In genomic region chr19:57812975-57813820, GRCh38 we compare ENCODE assay signal across 6 cellular contexts. TPM values are rescaled to one million over a fixed set of nuclear protein-coding genes. Genes with fewer than 3 reads are reported as not detected.
DNase-seq lines count a peak whose midpoint lies in the region; ATAC-seq and TF ChIP-seq lines count a peak whose summit lies in the region.
"Not testable (repeated sequence)": the region's sequence is repeated elsewhere in the genome, so short reads cannot be mapped to it uniquely, and the experiment has no call there.

No MANE protein-coding gene starts in this region.

- intact Hi-C loops in spleen (cut with DNase I; ENCODE audit: low total_unique reads), result not testable (repeated sequence)

- not testable (repeated sequence) for H3K9me3 Mint-ChIP-seq in CD4-positive, CD25-positive, alpha-beta regulatory T cell; activated CD8-positive, alpha-beta memory T cell treated with anti-CD3 and anti-CD28 coated beads, Interleukin-2, amount 10 ng/mL, durations not matched to agents 7 days and 5 days (ENCODE audit: low read depth); memory B cell

- H4K20me1 ChIP-seq in Loucy (ENCODE audit: insufficient read depth, low read length, poor library complexity, severe bottlenecking), result not testable (repeated sequence)

- H3K4me2 ChIP-seq in Loucy (ENCODE audit: low read depth, low read length, poor library complexity, severe bottlenecking), result peak overlapping the region; percentile 94

- H3K9ac ChIP-seq in Loucy (ENCODE audit: low read depth, low read length, poor library complexity, severe bottlenecking), result not testable (repeated sequence)
- H3K9ac ChIP-seq in duodenal mucosa (ENCODE audit: low read depth in 1 of 2, low read length in 2 of 2), result peak overlapping the region; percentile 9 to 87

- not testable (repeated sequence) for H3K4me3 ChIP-seq in CD4-positive, CD25-positive, alpha-beta regulatory T cell (ENCODE audit: low read depth, low read length)
- peak overlapping the region; percentile 95 for H3K4me3 ChIP-seq in Loucy (ENCODE audit: low read length, poor library complexity, severe bottlenecking)
- peak overlapping the region; percentile 8 to 100 for H3K4me3 ChIP-seq in duodenal mucosa (ENCODE audit: low read depth in 1 of 2, low read length in 2 of 2)
- peak overlapping the region in 4 of 8 donors; percentile 81 to 96 (median 86) for H3K4me3 ChIP-seq in spleen

- H3K36me3 Mint-ChIP-seq in CD4-positive, CD25-positive, alpha-beta regulatory T cell, result peaks cover 22% of the 10 kb centered on the region
- H3K36me3 Mint-ChIP-seq in activated CD8-positive, alpha-beta memory T cell treated with anti-CD3 and anti-CD28 coated beads, Interleukin-2, amount 10 ng/mL, durations not matched to agents 7 days and 5 days, result peaks cover 36% of the 10 kb centered on the region
- peaks cover 11% of the 10 kb centered on the region for H3K36me3 Mint-ChIP-seq in memory B cell

- not testable (repeated sequence) for H3K27ac ChIP-seq in CD4-positive, CD25-positive, alpha-beta regulatory T cell (ENCODE audit: insufficient read depth, low read length, poor library complexity, severe bottlenecking); duodenal mucosa (ENCODE audit: low read depth, low read length)
- peak overlapping the region in 6 of 8 donors; percentile 48 to 92 (median 84) for H3K27ac ChIP-seq in spleen

- peaks cover 29% of the 10 kb centered on the region for H3K4me1 ChIP-seq in CD4-positive, CD25-positive, alpha-beta regulatory T cell (ENCODE audit: control insufficient read depth, insufficient read depth, low read length, poor library complexity, severe bottlenecking)
- peaks cover 15% of the 10 kb centered on the region for H3K4me1 ChIP-seq in Loucy (ENCODE audit: insufficient read depth, low read length, poor library complexity, severe bottlenecking)
- H3K4me1 ChIP-seq in duodenal mucosa (ENCODE audit: control insufficient read depth in 1 of 2, insufficient read depth in 2 of 2, low read length in 2 of 2), result peaks cover 10 to 46% of the 10 kb centered on the region in 2 donors
- H3K4me1 ChIP-seq in spleen, result peaks cover 11 to 51% (median 32%) of the 10 kb centered on the region in 6 donors

- not testable (repeated sequence) for H3K27me3 Mint-ChIP-seq in CD4-positive, CD25-positive, alpha-beta regulatory T cell; activated CD8-positive, alpha-beta memory T cell treated with anti-CD3 and anti-CD28 coated beads, Interleukin-2, amount 10 ng/mL, durations not matched to agents 7 days and 5 days; memory B cell

- peaks cover 23% of the 10 kb centered on the region for H3K36me3 ChIP-seq in CD4-positive, CD25-positive, alpha-beta regulatory T cell (ENCODE audit: control insufficient read depth, insufficient read depth, low read length)
- H3K36me3 ChIP-seq in Loucy (ENCODE audit: insufficient read depth, low read length) (peaks cover 10% of the 10 kb centered on the region; the same call in 1 of the 2 replicates), duodenal mucosa (ENCODE audit: control insufficient read depth in 1 of 2, insufficient read depth in 2 of 2, low read length in 2 of 2) (peaks cover 8 to 33% of the 10 kb centered on the region in 2 donors), spleen (peaks cover 0 to 42% (median 14%) of the 10 kb centered on the region in 6 donors)

- not testable (repeated sequence) for TF ChIP-seq CTCF in Loucy (conservative IDR thresholded peaks at IDR 0.05; ENCODE audit: low read length); spleen (IDR thresholded peaks at IDR 0.05 in 8 of 11, conservative IDR thresholded peaks at IDR 0.05 in 3 of 11)

- peaks cover 19% of the 10 kb centered on the region; the same call in 1 of the 2 replicates for H3K79me2 ChIP-seq in Loucy (ENCODE audit: insufficient read depth, low read length)

- CTCF ChIA-PET in activated CD8-positive, alpha-beta memory T cell treated with anti-CD3 and anti-CD28 coated beads, Interleukin-2, amount 10 ng/mL, durations not matched to agents 7 days and 5 days (lab: Charles Lee), result not testable (repeated sequence)

- H3K9me3 ChIP-seq in CD4-positive, CD25-positive, alpha-beta regulatory T cell (ENCODE audit: control insufficient read depth in 2 of 2, low read length in 2 of 2); Loucy (ENCODE audit: insufficient read depth, low read depth, low read length); duodenal mucosa (ENCODE audit: control insufficient read depth in 1 of 2, low read length in 2 of 2); spleen: not testable (repeated sequence)

- ATAC-seq in CD4-positive, CD25-positive, alpha-beta regulatory T cell (ENCODE audit: low read depth in 2 of 2); activated CD8-positive, alpha-beta memory T cell treated with anti-CD3 and anti-CD28 coated beads, Interleukin-2, amount 10 ng/mL, durations not matched to agents 7 days and 5 days; memory B cell (ENCODE audit: low read depth): not testable (repeated sequence)

- H2AFZ ChIP-seq in Loucy (ENCODE audit: low read length), result not testable (repeated sequence)

- whole genome bisulfite sequencing in spleen, 5 donors, result 82 to 90% (median 87%) methylated on average over 10 to 13 of the region's 13 CpGs

- peak overlapping the region; percentile 80 to 99 (median 97) for H3K4me3 Mint-ChIP-seq in CD4-positive, CD25-positive, alpha-beta regulatory T cell
- peak overlapping the region; percentile 90 for H3K4me3 Mint-ChIP-seq in activated CD8-positive, alpha-beta memory T cell treated with anti-CD3 and anti-CD28 coated beads, Interleukin-2, amount 10 ng/mL, durations not matched to agents 7 days and 5 days
- peak overlapping the region; percentile 49 for H3K4me3 Mint-ChIP-seq in memory B cell

- not testable (repeated sequence) for H3K27me3 ChIP-seq in CD4-positive, CD25-positive, alpha-beta regulatory T cell (ENCODE audit: control insufficient read depth, insufficient read depth, low read length); Loucy (ENCODE audit: insufficient read depth, low read length, poor library complexity, severe bottlenecking); duodenal mucosa (ENCODE audit: control insufficient read depth in 1 of 2, insufficient read depth in 2 of 2, low read length in 2 of 2); spleen (replicated peaks in 1 of 7)

- not testable (repeated sequence) for H3F3A ChIP-seq in Loucy (ENCODE audit: low read depth)

- TF ChIP-seq POLR2A in spleen (IDR thresholded peaks at IDR 0.05), result not testable (repeated sequence)

- DNase-seq in CD4-positive, CD25-positive, alpha-beta regulatory T cell; activated CD8-positive, alpha-beta memory T cell treated with anti-CD3 and anti-CD28 coated beads, Interleukin-2, amount 10 ng/mL, durations not matched to agents 7 days and 5 days; memory B cell (ENCODE audit: low spot score in 2 of 2); spleen: not testable (repeated sequence)

- H3K9me2 ChIP-seq in Loucy (replicated peaks; ENCODE audit: low read depth, low read length), result not testable (repeated sequence)

- peaks cover 12 to 56% (median 29%) of the 10 kb centered on the region in 4 donors for H3K4me1 Mint-ChIP-seq in CD4-positive, CD25-positive, alpha-beta regulatory T cell
- peaks cover 35% of the 10 kb centered on the region for H3K4me1 Mint-ChIP-seq in activated CD8-positive, alpha-beta memory T cell treated with anti-CD3 and anti-CD28 coated beads, Interleukin-2, amount 10 ng/mL, durations not matched to agents 7 days and 5 days
- peaks cover 31% of the 10 kb centered on the region for H3K4me1 Mint-ChIP-seq in memory B cell

- H3K27ac Mint-ChIP-seq in CD4-positive, CD25-positive, alpha-beta regulatory T cell, result peak overlapping the region; percentile 16 to 97 (median 50)
- H3K27ac Mint-ChIP-seq in activated CD8-positive, alpha-beta memory T cell treated with anti-CD3 and anti-CD28 coated beads, Interleukin-2, amount 10 ng/mL, durations not matched to agents 7 days and 5 days, result peak overlapping the region; percentile 56
- H3K27ac Mint-ChIP-seq in memory B cell, result peak overlapping the region; percentile 87

RNA-seq across cellular contexts. Expression of gene ZNF552, which starts 1.5 kb away (rescaled TPM):
- total RNA-seq in CD4-positive, CD25-positive, alpha-beta regulatory T cell, result 16.6 TPM
- polyA plus RNA-seq in CD4-positive, CD25-positive, alpha-beta regulatory T cell, result 10 to 100 TPM in 1 of 4 donors, 1 to 10 TPM in 3; 4.8 to 11.7 (median 6.8) TPM
- 10 to 100 TPM in 1 of 2 experiments, 1 to 10 TPM in 1; 9.7 to 11.1 TPM for total RNA-seq in activated CD8-positive, alpha-beta memory T cell treated with anti-CD3 and anti-CD28 coated beads, Interleukin-2, amount 10 ng/mL, durations not matched to agents 7 days and 5 days
- total RNA-seq in spleen, result 10 to 100 TPM in 4 of 7 donors, 1 to 10 TPM in 3; 8.8 to 20.8 (median 10.5) TPM
- polyA plus RNA-seq in spleen, result 1 to 10 TPM; 2.9 to 4.2 (median 4.0) TPM

RNA-seq across cellular contexts. Expression of gene ZNF587B, which starts 16.9 kb away (rescaled TPM):
- 23.6 TPM for total RNA-seq in CD4-positive, CD25-positive, alpha-beta regulatory T cell
- 1 to 10 TPM; 1.3 to 3.4 (median 2.1) TPM for polyA plus RNA-seq in CD4-positive, CD25-positive, alpha-beta regulatory T cell
- total RNA-seq in activated CD8-positive, alpha-beta memory T cell treated with anti-CD3 and anti-CD28 coated beads, Interleukin-2, amount 10 ng/mL, durations not matched to agents 7 days and 5 days, result 10 to 100 TPM; 14.6 to 19.3 TPM
- 10 to 100 TPM; 19.9 to 31.8 (median 26.0) TPM for total RNA-seq in spleen
- 1 to 10 TPM; 3.4 to 9.8 (median 3.9) TPM for polyA plus RNA-seq in spleen

RNA-seq across cellular contexts. Expression of gene ZNF587, which starts 36.5 kb away (rescaled TPM):
- total RNA-seq in CD4-positive, CD25-positive, alpha-beta regulatory T cell, result 45.3 TPM
- 1 to 10 TPM; 2.7 to 6.1 (median 3.5) TPM for polyA plus RNA-seq in CD4-positive, CD25-positive, alpha-beta regulatory T cell
- 10 to 100 TPM; 30.8 to 41.2 TPM for total RNA-seq in activated CD8-positive, alpha-beta memory T cell treated with anti-CD3 and anti-CD28 coated beads, Interleukin-2, amount 10 ng/mL, durations not matched to agents 7 days and 5 days
- 10 to 100 TPM; 23.8 to 46.5 (median 39.0) TPM for total RNA-seq in spleen
- 10 to 100 TPM in 1 of 3 donors, 1 to 10 TPM in 2; 3.9 to 20.2 (median 4.8) TPM for polyA plus RNA-seq in spleen

RNA-seq across cellular contexts. Expression of gene ZNF586, which starts 43.7 kb away (rescaled TPM):
- 39.4 TPM for total RNA-seq in CD4-positive, CD25-positive, alpha-beta regulatory T cell
- 10 to 100 TPM; 18.7 to 32.2 (median 31.3) TPM for polyA plus RNA-seq in CD4-positive, CD25-positive, alpha-beta regulatory T cell
- total RNA-seq in activated CD8-positive, alpha-beta memory T cell treated with anti-CD3 and anti-CD28 coated beads, Interleukin-2, amount 10 ng/mL, durations not matched to agents 7 days and 5 days, result 10 to 100 TPM; 20.4 to 23.0 TPM
- 10 to 100 TPM; 29.6 to 45.6 (median 35.2) TPM for total RNA-seq in spleen
- 1 to 10 TPM; 7.3 to 9.8 (median 9.0) TPM for polyA plus RNA-seq in spleen
